Comparison of ENCODE assay signal across 11 cellular contexts in genomic region chr5:55223219-55223987, GRCh38. TPM values are rescaled to one million over a fixed set of nuclear protein-coding genes. Genes with fewer than 3 reads are reported as not detected.
A peak's percentile ranks its signal among the peaks of the same experiment; 100 is the strongest.
DNase-seq lines count a peak whose midpoint lies in the region; ATAC-seq and TF ChIP-seq lines count a peak whose summit lies in the region.
"Had no signal": no experiment of that assay in that cellular context is flagged by ENCODE, and none has a peak within 500 bp of the region (broad histone marks: within the 10 kb centered on the region; RNA-seq: fewer than 3 reads in every experiment).

No MANE protein-coding gene starts in this region.

- ATAC-seq in right cardiac atrium (no peak), heart left ventricle (no peak), memory B cell (ENCODE audit: low read depth) (no peak), HG02852 (IDR thresholded peaks at IDR 0.05; ENCODE audit: unreplicated experiment) (no peak), left colon (no peak)
- ATAC-seq in activated naive CD8-positive, alpha-beta T cell treated with anti-CD3 and anti-CD28 coated beads, Interleukin-2, amount 50 U/mL, for 24 hours, result no peak
- ATAC-seq: pancreas had no signal

- peaks cover 84% of the 10 kb centered on the region for H3K27me3 Mint-ChIP-seq in activated naive CD8-positive, alpha-beta T cell treated with anti-CD3 and anti-CD28 coated beads, Interleukin-2, amount 50 U/mL, for 24 hours
- H3K27me3 Mint-ChIP-seq in memory B cell, result peaks cover 42% of the 10 kb centered on the region

- H3K9me3 ChIP-seq in right cardiac atrium (ENCODE audit: control insufficient read depth, low read length) (no peaks in the 10 kb centered on the region), heart left ventricle (no peaks in the 10 kb centered on the region)
- H3K9me3 ChIP-seq: pancreas, thyroid gland had no signal

- peaks cover 14% of the 10 kb centered on the region for H3K27me3 ChIP-seq in right cardiac atrium (ENCODE audit: control insufficient read depth, insufficient read depth)
- peaks cover 65 to 100% (median 98%) of the 10 kb centered on the region in 9 donors for H3K27me3 ChIP-seq in heart left ventricle
- H3K27me3 ChIP-seq: pancreas, thyroid gland had no signal

- no peaks in the 10 kb centered on the region for H3K9me3 Mint-ChIP-seq in activated naive CD8-positive, alpha-beta T cell treated with anti-CD3 and anti-CD28 coated beads, Interleukin-2, amount 50 U/mL, for 24 hours
- no peaks in the 10 kb centered on the region for H3K9me3 Mint-ChIP-seq in memory B cell

- peak in 1 of 3 donors; percentile 54 for DNase-seq in right cardiac atrium
- DNase-seq in heart left ventricle, result no peak
- DNase-seq in activated naive CD8-positive, alpha-beta T cell treated with anti-CD3 and anti-CD28 coated beads, Interleukin-2, amount 50 U/mL, for 24 hours, result no peak
- no peak for DNase-seq in memory B cell (ENCODE audit: low spot score in 2 of 2)
- DNase-seq in dedifferentiated amniotic fluid mesenchymal stem cell (ENCODE audit: extremely low spot score), result no peak
- DNase-seq in NCI-H345 (lab: John Stamatoyannopoulos, UW), result no peak
- no peak for DNase-seq in left colon
- DNase-seq: KBM-7, thyroid gland had no signal

- no peaks in the 10 kb centered on the region for H3K36me3 ChIP-seq in heart left ventricle
- H3K36me3 ChIP-seq: pancreas, thyroid gland had no signal

- H3K36me3 Mint-ChIP-seq in activated naive CD8-positive, alpha-beta T cell treated with anti-CD3 and anti-CD28 coated beads, Interleukin-2, amount 50 U/mL, for 24 hours (ENCODE audit: low read depth), result no peaks in the 10 kb centered on the region
- no peaks in the 10 kb centered on the region for H3K36me3 Mint-ChIP-seq in memory B cell

- TF ChIP-seq CTCF in heart left ventricle (IDR thresholded peaks at IDR 0.05), result no peak

- H3K4me1 Mint-ChIP-seq in activated naive CD8-positive, alpha-beta T cell treated with anti-CD3 and anti-CD28 coated beads, Interleukin-2, amount 50 U/mL, for 24 hours, result peaks cover 37% of the 10 kb centered on the region
- peaks cover 23% of the 10 kb centered on the region for H3K4me1 Mint-ChIP-seq in memory B cell

- intact Hi-C loops in right cardiac atrium (cut with DNase I), result no loop called here
- intact Hi-C loops in heart left ventricle (cut with DNase I), result loop anchor here in 1 of 10 donors (10.0 kb wide), 1 partner anchor 49 kb away; the partner anchor contains the start of gene CDC20B
- intact Hi-C loops in left colon (cut with DNase I, micrococcal nuclease), result no loop called here

- H3K27ac ChIP-seq in right cardiac atrium (ENCODE audit: low read length), result no peak overlapping the region
- no peak overlapping the region for H3K27ac ChIP-seq in heart left ventricle
- H3K27ac ChIP-seq: pancreas, thyroid gland had no signal

- WGBS in right cardiac atrium, result 14% methylated on average over 58 of the region's 58 CpGs
- 12 to 23% (median 18%) methylated on average over 35 to 58 of the region's 58 CpGs for WGBS in heart left ventricle, 4 donors

- H3K4me3 ChIP-seq in right cardiac atrium (ENCODE audit: low read length) (peak overlapping the region; percentile 6), heart left ventricle (peak overlapping the region in 1 of 12 donors; percentile 36)
- H3K4me3 ChIP-seq: pancreas, thyroid gland had no signal

- TF ChIP-seq POLR2A in heart left ventricle (IDR thresholded peaks at IDR 0.05), result no peak

- H3K4me3 Mint-ChIP-seq in activated naive CD8-positive, alpha-beta T cell treated with anti-CD3 and anti-CD28 coated beads, Interleukin-2, amount 50 U/mL, for 24 hours, result peak overlapping the region; percentile 16
- H3K4me3 Mint-ChIP-seq in memory B cell, result peak overlapping the region; percentile 44

- no peaks in the 10 kb centered on the region for H3K4me1 ChIP-seq in right cardiac atrium (ENCODE audit: control insufficient read depth, insufficient read depth, low read length)
- H3K4me1 ChIP-seq in heart left ventricle, result peaks cover 0 to 43% (median 19%) of the 10 kb centered on the region in 12 donors

- no peak overlapping the region for H3K27ac Mint-ChIP-seq in activated naive CD8-positive, alpha-beta T cell treated with anti-CD3 and anti-CD28 coated beads, Interleukin-2, amount 50 U/mL, for 24 hours
- no peak overlapping the region for H3K27ac Mint-ChIP-seq in memory B cell

RNA-seq across cellular contexts. Expression of gene MCIDAS, which starts 3.7 kb away (rescaled TPM):
- total RNA-seq in right cardiac atrium (not detected), heart left ventricle (not detected), left colon (under 1 TPM in 1 of 2 donors, not detected in 1; 0.55 TPM)
- polyA plus RNA-seq in right cardiac atrium (not detected), heart left ventricle (not detected)

RNA-seq across cellular contexts. Expression of gene CCNO, which starts 10.0 kb away (rescaled TPM):
- total RNA-seq in right cardiac atrium (under 1 TPM in 1 of 4 donors, not detected in 3; 0.14 TPM), heart left ventricle (under 1 TPM in 2 of 9 donors, not detected in 7; 0.23 to 0.36 TPM), left colon (1 to 10 TPM; 1.4 to 3.0 TPM)
- polyA plus RNA-seq in right cardiac atrium (0.11 TPM), heart left ventricle (under 1 TPM in 1 of 2 donors, not detected in 1; 0.04 TPM)

RNA-seq across cellular contexts. Expression of gene CDC20B, which starts 50.4 kb away (rescaled TPM):
- total RNA-seq in right cardiac atrium (not detected), heart left ventricle (not detected), left colon (not detected)
- polyA plus RNA-seq in right cardiac atrium (not detected), heart left ventricle (not detected)
- total RNA-seq: pancreas, thyroid gland had no signal
- polyA plus RNA-seq: pancreas had no signal
